In genomic region chr5:102010644-102011043, GRCh38 we compare ENCODE assay signal across 39 cellular contexts.
"Had no signal": no experiment of that assay in that cellular context is flagged by ENCODE, and none has a peak within 500 bp of the region (broad histone marks: within the 10 kb centered on the region; RNA-seq: fewer than 3 reads in every experiment).

No MANE protein-coding gene starts in this region.

- H3K4me1 ChIP-seq: adrenal gland, ascending aorta, body of pancreas, breast epithelium had no signal

- H3K27ac ChIP-seq: adrenal gland, ascending aorta, body of pancreas, brain microvascular endothelial cell, breast epithelium, cardiac muscle cell had no signal

- DNase-seq: activated effector memory CD4-positive, alpha-beta T cell treated with anti-CD3 and anti-CD28 coated beads, Interleukin-2, amount 50 U/mL, for 16 hours; activated effector memory CD4-positive, alpha-beta T cell treated with Interleukin-2 at 50 U/mL for 16 hours; activated gamma-delta T cell; activated gamma-delta T cell treated with Interleukin-2 at 50 U/mL for 16 hours; activated naive CD4-positive, alpha-beta T cell; activated naive CD4-positive, alpha-beta T cell treated with anti-CD3 and anti-CD28 coated beads for 36 hours; activated naive CD4-positive, alpha-beta T cell treated with anti-CD3 and anti-CD28 coated beads, Interleukin-2, amount 10 ng/mL, durations not matched to agents 7 days and 5 days; activated naive CD4-positive, alpha-beta T cell treated with anti-CD3 and anti-CD28 coated beads, Interleukin-2, amount 50 U/mL, for 16 hours; activated naive CD4-positive, alpha-beta T cell treated with Interleukin-2 at 50 U/mL for 16 hours; activated naive CD8-positive, alpha-beta T cell treated with anti-CD3 and anti-CD28 coated beads for 36 hours; activated naive CD8-positive, alpha-beta T cell treated with anti-CD3 and anti-CD28 coated beads, Interleukin-2, amount 10 ng/mL, durations not matched to agents 7 days and 5 days; activated naive CD8-positive, alpha-beta T cell treated with anti-CD3 and anti-CD28 coated beads, Interleukin-2, amount 50 U/mL, for 24 hours; activated T-cell treated with anti-CD3 and anti-CD28 coated beads, Interleukin-2, amount 50 U/mL, for 24 hours; activated T-cell treated with anti-CD3 and anti-CD28 coated beads, Interleukin-2, amount 50 U/mL, for 4 hours; activated T-cell treated with anti-CD3 and anti-CD28 coated beads, Interleukin-2, amount 50 U/mL, for 48 hours; activated T-cell treated with anti-CD3 and anti-CD28 coated beads, Interleukin-2, amount 50 U/mL, for 72 hours; amniotic stem cell; amygdala; anterior cingulate cortex; aorta; body of pancreas; brain microvascular endothelial cell; caudate nucleus; central memory CD4-positive, alpha-beta T cell; cerebellar nuclear complex had no signal

- H3K27ac Mint-ChIP-seq: activated naive CD4-positive, alpha-beta T cell treated with anti-CD3 and anti-CD28 coated beads for 36 hours; activated naive CD4-positive, alpha-beta T cell treated with anti-CD3 and anti-CD28 coated beads, Interleukin-2, amount 10 ng/mL, durations not matched to agents 7 days and 5 days; activated naive CD4-positive, alpha-beta T cell treated with anti-CD3 and anti-CD28 coated beads, Interleukin-2, amount 50 U/mL, for 24 hours; activated naive CD4-positive, alpha-beta T cell treated with anti-CD3 and anti-CD28 coated beads, Interleukin-2, amount 50 U/mL, for 72 hours; activated naive CD8-positive, alpha-beta T cell; activated naive CD8-positive, alpha-beta T cell treated with anti-CD3 and anti-CD28 coated beads for 36 hours; activated naive CD8-positive, alpha-beta T cell treated with anti-CD3 and anti-CD28 coated beads, Interleukin-2, amount 10 ng/mL, durations not matched to agents 7 days and 5 days; activated naive CD8-positive, alpha-beta T cell treated with anti-CD3 and anti-CD28 coated beads, Interleukin-2, amount 50 U/mL, for 24 hours; activated T-cell treated with anti-CD3 and anti-CD28 coated beads, Interleukin-2, amount 50 U/mL, for 24 hours; activated T-cell treated with anti-CD3 and anti-CD28 coated beads, Interleukin-2, amount 50 U/mL, for 72 hours; activated T-helper 1 cell treated with anti-CD3 and anti-CD28 coated beads, Interleukin-12 subunit alpha, Interleukin-12 subunit beta, Interleukin-2, Interleukin-4 antibody, amounts not matched to agents 30 ng/mL and 10 ng/mL and 1 ng/mL, durations not matched to agents 14 hours and 24 hours and 36 hours; activated T-helper 17 cell treated with anti-CD3 and anti-CD28 coated beads, Interleukin-2, amount 50 U/mL, for 72 hours; activated T-helper 2 cell treated with anti-CD3 and anti-CD28 coated beads, Interferon-gamma antibody, Interleukin-2, Interleukin-4, amounts not matched to agents 10 μg/mL and 5 μg/mL and 100 μg/mL, durations not matched to agents 14 hours and 24 hours and 36 hours; brain had no signal

- H3K36me3 Mint-ChIP-seq: activated naive CD4-positive, alpha-beta T cell treated with anti-CD3 and anti-CD28 coated beads, Interleukin-2, amount 10 ng/mL, durations not matched to agents 7 days and 5 days; activated naive CD4-positive, alpha-beta T cell treated with anti-CD3 and anti-CD28 coated beads, Interleukin-2, amount 50 U/mL, for 24 hours; activated naive CD4-positive, alpha-beta T cell treated with anti-CD3 and anti-CD28 coated beads, Interleukin-2, amount 50 U/mL, for 72 hours; activated naive CD8-positive, alpha-beta T cell; activated naive CD8-positive, alpha-beta T cell treated with anti-CD3 and anti-CD28 coated beads for 36 hours; activated naive CD8-positive, alpha-beta T cell treated with anti-CD3 and anti-CD28 coated beads, Interleukin-2, amount 10 ng/mL, durations not matched to agents 7 days and 5 days; brain had no signal

- H3K9me3 ChIP-seq: adrenal gland, ascending aorta, body of pancreas, breast epithelium had no signal

- H3K27me3 ChIP-seq: adrenal gland, ascending aorta, body of pancreas, brain microvascular endothelial cell, breast epithelium, cardiac muscle cell had no signal

- H3K4me3 Mint-ChIP-seq: activated naive CD4-positive, alpha-beta T cell treated with anti-CD3 and anti-CD28 coated beads for 36 hours; activated naive CD4-positive, alpha-beta T cell treated with anti-CD3 and anti-CD28 coated beads, Interleukin-2, amount 10 ng/mL, durations not matched to agents 7 days and 5 days; activated naive CD4-positive, alpha-beta T cell treated with anti-CD3 and anti-CD28 coated beads, Interleukin-2, amount 50 U/mL, for 24 hours; activated naive CD8-positive, alpha-beta T cell; activated naive CD8-positive, alpha-beta T cell treated with anti-CD3 and anti-CD28 coated beads for 36 hours; activated naive CD8-positive, alpha-beta T cell treated with anti-CD3 and anti-CD28 coated beads, Interleukin-2, amount 10 ng/mL, durations not matched to agents 7 days and 5 days; activated naive CD8-positive, alpha-beta T cell treated with anti-CD3 and anti-CD28 coated beads, Interleukin-2, amount 50 U/mL, for 24 hours; activated T-cell treated with anti-CD3 and anti-CD28 coated beads, Interleukin-2, amount 50 U/mL, for 24 hours; activated T-cell treated with anti-CD3 and anti-CD28 coated beads, Interleukin-2, amount 50 U/mL, for 4 hours; activated T-cell treated with anti-CD3 and anti-CD28 coated beads, Interleukin-2, amount 50 U/mL, for 72 hours; activated T-helper 1 cell treated with anti-CD3 and anti-CD28 coated beads, Interleukin-12 subunit alpha, Interleukin-12 subunit beta, Interleukin-2, Interleukin-4 antibody, amounts not matched to agents 30 ng/mL and 10 ng/mL and 1 ng/mL, durations not matched to agents 14 hours and 24 hours and 36 hours; activated T-helper 17 cell treated with anti-CD3 and anti-CD28 coated beads, Interleukin-2, amount 50 U/mL, for 72 hours; brain; central memory CD8-positive, alpha-beta T cell had no signal

- H3K36me3 ChIP-seq: adrenal gland, ascending aorta, brain microvascular endothelial cell, breast epithelium, cardiac muscle cell had no signal

- FAIRE-seq: astrocyte, bronchial epithelial cell had no signal

- H3K4me3 ChIP-seq: adrenal gland, ascending aorta, body of pancreas, breast epithelium, cardiac muscle cell had no signal

- H3K27me3 Mint-ChIP-seq: activated naive CD4-positive, alpha-beta T cell treated with anti-CD3 and anti-CD28 coated beads, Interleukin-2, amount 10 ng/mL, durations not matched to agents 7 days and 5 days; activated naive CD4-positive, alpha-beta T cell treated with anti-CD3 and anti-CD28 coated beads, Interleukin-2, amount 50 U/mL, for 24 hours; activated naive CD8-positive, alpha-beta T cell; activated naive CD8-positive, alpha-beta T cell treated with anti-CD3 and anti-CD28 coated beads for 36 hours; activated naive CD8-positive, alpha-beta T cell treated with anti-CD3 and anti-CD28 coated beads, Interleukin-2, amount 10 ng/mL, durations not matched to agents 7 days and 5 days; activated naive CD8-positive, alpha-beta T cell treated with anti-CD3 and anti-CD28 coated beads, Interleukin-2, amount 50 U/mL, for 24 hours; activated T-cell treated with anti-CD3 and anti-CD28 coated beads, Interleukin-2, amount 50 U/mL, for 24 hours; activated T-helper 17 cell treated with anti-CD3 and anti-CD28 coated beads, Interleukin-2, amount 50 U/mL, for 72 hours; brain; central memory CD8-positive, alpha-beta T cell had no signal

- ATAC-seq: activated naive CD4-positive, alpha-beta T cell treated with anti-CD3 and anti-CD28 coated beads, Interleukin-2, amount 50 U/mL, for 72 hours; activated naive CD8-positive, alpha-beta T cell treated with anti-CD3 and anti-CD28 coated beads, Interleukin-2, amount 50 U/mL, for 24 hours; activated T-cell treated with anti-CD3 and anti-CD28 coated beads, Interleukin-2, amount 50 U/mL, for 4 hours; activated T-cell treated with anti-CD3 and anti-CD28 coated beads, Interleukin-2, amount 50 U/mL, for 72 hours; activated T-helper 17 cell treated with anti-CD3 and anti-CD28 coated beads, Interleukin-2, amount 50 U/mL, for 72 hours; body of pancreas had no signal

- H3K4me1 Mint-ChIP-seq: activated naive CD4-positive, alpha-beta T cell treated with anti-CD3 and anti-CD28 coated beads, Interleukin-2, amount 10 ng/mL, durations not matched to agents 7 days and 5 days; activated naive CD4-positive, alpha-beta T cell treated with anti-CD3 and anti-CD28 coated beads, Interleukin-2, amount 50 U/mL, for 24 hours; activated naive CD8-positive, alpha-beta T cell treated with anti-CD3 and anti-CD28 coated beads for 36 hours; activated naive CD8-positive, alpha-beta T cell treated with anti-CD3 and anti-CD28 coated beads, Interleukin-2, amount 10 ng/mL, durations not matched to agents 7 days and 5 days; activated naive CD8-positive, alpha-beta T cell treated with anti-CD3 and anti-CD28 coated beads, Interleukin-2, amount 50 U/mL, for 24 hours; activated T-helper 17 cell treated with anti-CD3 and anti-CD28 coated beads, Interleukin-2, amount 50 U/mL, for 72 hours; brain; central memory CD8-positive, alpha-beta T cell had no signal

- H3K9me3 Mint-ChIP-seq: activated naive CD4-positive, alpha-beta T cell treated with anti-CD3 and anti-CD28 coated beads for 36 hours; activated naive CD4-positive, alpha-beta T cell treated with anti-CD3 and anti-CD28 coated beads, Interleukin-2, amount 10 ng/mL, durations not matched to agents 7 days and 5 days; activated naive CD4-positive, alpha-beta T cell treated with anti-CD3 and anti-CD28 coated beads, Interleukin-2, amount 50 U/mL, for 24 hours; activated naive CD8-positive, alpha-beta T cell treated with anti-CD3 and anti-CD28 coated beads for 36 hours; activated naive CD8-positive, alpha-beta T cell treated with anti-CD3 and anti-CD28 coated beads, Interleukin-2, amount 10 ng/mL, durations not matched to agents 7 days and 5 days; activated T-cell treated with anti-CD3 and anti-CD28 coated beads, Interleukin-2, amount 50 U/mL, for 24 hours; activated T-cell treated with anti-CD3 and anti-CD28 coated beads, Interleukin-2, amount 50 U/mL, for 4 hours; activated T-cell treated with anti-CD3 and anti-CD28 coated beads, Interleukin-2, amount 50 U/mL, for 72 hours; activated T-helper 1 cell treated with anti-CD3 and anti-CD28 coated beads, Interleukin-12 subunit alpha, Interleukin-12 subunit beta, Interleukin-2, Interleukin-4 antibody, amounts not matched to agents 30 ng/mL and 10 ng/mL and 1 ng/mL, durations not matched to agents 14 hours and 24 hours and 36 hours; activated T-helper 17 cell treated with anti-CD3 and anti-CD28 coated beads, Interleukin-2, amount 50 U/mL, for 72 hours; activated T-helper 2 cell treated with anti-CD3 and anti-CD28 coated beads, Interferon-gamma antibody, Interleukin-2, Interleukin-4, amounts not matched to agents 10 μg/mL and 5 μg/mL and 100 μg/mL, durations not matched to agents 14 hours and 24 hours and 36 hours; brain had no signal
